8 cellular contexts compared by ENCODE assay signal in genomic region chr19:2507109-2507508, GRCh38.
DNase-seq lines count a peak whose midpoint lies in the region; ATAC-seq and TF ChIP-seq lines count a peak whose summit lies in the region.

No MANE protein-coding gene starts in this region.

- no peak overlapping the region for H3K4me3 Mint-ChIP-seq in stimulated activated naive B cell treated with anti-CD40 and anti-IgM and Interleukin-4, amounts not matched to agents 10 μg/mL and 1 μg/mL and 100 μg/mL, for 72 hours

- peaks cover 0 to 4% of the 10 kb centered on the region in 2 donors for H3K36me3 Mint-ChIP-seq in stimulated activated naive B cell treated with anti-CD40 and anti-IgM and Interleukin-4, amounts not matched to agents 10 μg/mL and 1 μg/mL and 100 μg/mL, for 72 hours

- no peaks in the 10 kb centered on the region for H3K27me3 Mint-ChIP-seq in stimulated activated naive B cell treated with anti-CD40 and anti-IgM and Interleukin-4, amounts not matched to agents 10 μg/mL and 1 μg/mL and 100 μg/mL, for 72 hours

- H3K27ac Mint-ChIP-seq in stimulated activated naive B cell treated with anti-CD40 and anti-IgM and Interleukin-4, amounts not matched to agents 10 μg/mL and 1 μg/mL and 100 μg/mL, for 72 hours: no peak overlapping the region

- ATAC-seq in stimulated activated naive B cell treated with anti-CD40 and anti-IgM and Interleukin-4, amounts not matched to agents 10 μg/mL and 1 μg/mL and 100 μg/mL, for 72 hours (replicated peaks): peak; percentile 36
- ATAC-seq in GM21526 (IDR thresholded peaks at IDR 0.05; ENCODE audit: low FRiP score, unreplicated experiment) (no peak), HG03457 (IDR thresholded peaks at IDR 0.05; ENCODE audit: unreplicated experiment) (no peak)

- DNase-seq in DMS153 treated with DMSO at 0.1 percent for 48 hours (lab: John Stamatoyannopoulos, UW; ENCODE audit: unreplicated experiment) (peak; percentile 93), NAMALWA (ENCODE audit: low spot score) (peak; percentile 72), T follicular helper cell (ENCODE audit: low read depth) (peak; percentile 27), fibroblast of pulmonary artery (ENCODE audit: low read depth) (peak; percentile 88), GM19240 (ENCODE audit: insufficient read length, low spot score) (no peak)
- no peak for DNase-seq in stimulated activated naive B cell treated with anti-CD40 and anti-IgM and Interleukin-4, amounts not matched to agents 10 μg/mL and 1 μg/mL and 100 μg/mL, for 72 hours

- H3K4me3 ChIP-seq in fibroblast of pulmonary artery (replicated peaks; ENCODE audit: low read depth, low read length): no peak overlapping the region

- peaks cover 17 to 24% of the 10 kb centered on the region in 2 donors for H3K4me1 Mint-ChIP-seq in stimulated activated naive B cell treated with anti-CD40 and anti-IgM and Interleukin-4, amounts not matched to agents 10 μg/mL and 1 μg/mL and 100 μg/mL, for 72 hours

- H3K9me3 Mint-ChIP-seq in stimulated activated naive B cell treated with anti-CD40 and anti-IgM and Interleukin-4, amounts not matched to agents 10 μg/mL and 1 μg/mL and 100 μg/mL, for 72 hours: no peaks in the 10 kb centered on the region

- no peak for TF ChIP-seq CTCF in fibroblast of pulmonary artery (IDR thresholded peaks at IDR 0.05; ENCODE audit: low read length, missing control alignments)

Comparison
In these comparisons a context has a peak if more than half of its experiments do, and no peak if none do; other contexts are left out.
1. DNase-seq: peak in DMS153 treated with DMSO at 0.1 percent for 48 hours (single experiment), NAMALWA (single experiment), T follicular helper cell (single experiment) and fibroblast of pulmonary artery (single experiment); none in stimulated activated naive B cell treated with anti-CD40 and anti-IgM and Interleukin-4, amounts not matched to agents 10 μg/mL and 1 μg/mL and 100 μg/mL, for 72 hours (single experiment) and GM19240 (single experiment).
2. ATAC-seq: peak in stimulated activated naive B cell treated with anti-CD40 and anti-IgM and Interleukin-4, amounts not matched to agents 10 μg/mL and 1 μg/mL and 100 μg/mL, for 72 hours (2 of 2); none in GM21526 (single experiment) and HG03457 (single experiment).